13 cellular contexts compared by ENCODE assay signal in genomic region chr7:50723888-50724287, GRCh38.
"Had no signal": no experiment of that assay in that cellular context is flagged by ENCODE, and none has a peak within 500 bp of the region (broad histone marks: within the 10 kb centered on the region; RNA-seq: fewer than 3 reads in every experiment).

No MANE protein-coding gene starts in this region.

- DNase-seq: activated gamma-delta T cell treated with Interleukin-2 at 50 U/mL for 16 hours; activated T-cell treated with anti-CD3 and anti-CD28 coated beads, Interleukin-2, amount 50 U/mL, for 1 hour; heart left ventricle; islet precursor cell; left cardiac atrium; occipital lobe; small intestine; stimulated activated CD4-positive, alpha-beta T cell treated with anti-CD3 and anti-CD28 coated beads, Interleukin-15, amount 100 ng/mL, for 24 hours; stimulated activated naive CD4-positive, alpha-beta T cell treated with Interleukin-2 at 50 U/mL for 16 hours had no signal

- H3K36me3 ChIP-seq: thoracic aorta had no signal

- H3K4me3 ChIP-seq: coronary artery, heart left ventricle, thoracic aorta had no signal

- ATAC-seq: heart left ventricle, left cardiac atrium, sciatic nerve, WTC11 had no signal

- H3K27ac ChIP-seq: coronary artery, thoracic aorta had no signal

- H3K27me3 ChIP-seq: heart left ventricle had no signal

- H3K9me3 ChIP-seq: heart left ventricle, thoracic aorta had no signal
